In genomic region chr19:47909350-47909749, GRCh38 we compare ENCODE assay signal across 8 cellular contexts. TPM values are rescaled to one million over a fixed set of nuclear protein-coding genes. Genes with fewer than 3 reads are reported as not detected.
DNase-seq lines count a peak whose midpoint lies in the region; ATAC-seq and TF ChIP-seq lines count a peak whose summit lies in the region.
"Not testable (repeated sequence)": the region's sequence is repeated elsewhere in the genome, so short reads cannot be mapped to it uniquely, and the experiment has no call there.

No MANE protein-coding gene starts in this region.

- DNase-seq in H9; chondrocyte (ENCODE audit: low spot score): not testable (repeated sequence)
- peak; percentile 35 to 62 for DNase-seq in activated CD4-positive, alpha-beta T cell treated with anti-CD3 and anti-CD28 coated beads for 24 hours (ENCODE audit: low read depth in 2 of 2)
- peak; percentile 82 for DNase-seq in activated T-cell treated with anti-CD3 and anti-CD28 coated beads, Interleukin-2, amount 50 U/mL, for 48 hours
- peak; percentile 83 to 98 for DNase-seq in lower leg skin (ENCODE audit: low spot score in 2 of 2)
- DNase-seq in psoas muscle, result peak; percentile 63 to 80
- DNase-seq in stimulated activated CD8-positive, alpha-beta memory T cell treated with anti-CD3 and anti-CD28 coated beads, Interleukin-12 subunit alpha, Interleukin-12 subunit beta, amount 100 ng/mL, for 4 hours (ENCODE audit: low read depth), result peak; percentile 19
- DNase-seq in ureter (ENCODE audit: low spot score), result peak; percentile 86

- not testable (repeated sequence) for H3K27ac ChIP-seq in H9 (ENCODE audit: insufficient read length, low read depth, low read length); psoas muscle

- not testable (repeated sequence) for H3K27me3 Mint-ChIP-seq in H9 (ENCODE audit: low read depth); chondrocyte (ENCODE audit: low read depth)

- H2BK12ac ChIP-seq in H9 (ENCODE audit: insufficient read length, low read depth, low read length), result not testable (repeated sequence)

- no CpG with 5 or more reads among the region's 14 CpGs for WGBS in H9 (ENCODE audit: extremely low coverage, insufficient read length, low lambda C conversion rate)
- WGBS in lower leg skin, 2 donors, result 0 to 2% methylated on average over 5 to 6 of the region's 14 CpGs
- 0 to 4% (median 1%) methylated on average over 5 to 10 of the region's 14 CpGs for WGBS in psoas muscle, 3 donors

- H4K8ac ChIP-seq in H9 (replicated peaks; ENCODE audit: insufficient read length, low read depth, low read length), result not testable (repeated sequence)

- H3K4me1 Mint-ChIP-seq in H9; chondrocyte (ENCODE audit: low read depth): not testable (repeated sequence)

- H3K9me3 Mint-ChIP-seq in H9; chondrocyte (ENCODE audit: low read depth): not testable (repeated sequence)

- H2AK5ac ChIP-seq in H9 (ENCODE audit: insufficient read length, low read length), result not testable (repeated sequence)

- peak; percentile 62 for TF ChIP-seq CTCF in H9 (conservative IDR thresholded peaks at IDR 0.05)
- TF ChIP-seq CTCF in chondrocyte (IDR thresholded peaks at IDR 0.05), result peak; percentile 67
- TF ChIP-seq CTCF in lower leg skin (IDR thresholded peaks at IDR 0.05), result not testable (repeated sequence)
- peak; percentile 50 for TF ChIP-seq CTCF in psoas muscle (IDR thresholded peaks at IDR 0.05)

- ATAC-seq in psoas muscle, result not testable (repeated sequence)

- not testable (repeated sequence) for H4K20me1 ChIP-seq in H9 (ENCODE audit: control insufficient read depth, insufficient read depth, insufficient read length)

- not testable (repeated sequence) for H3K79me1 ChIP-seq in H9 (ENCODE audit: insufficient read depth, low read depth, low read length, poor library complexity, severe bottlenecking)

- H2AFZ ChIP-seq in H9 (ENCODE audit: low read length), result not testable (repeated sequence)

- not testable (repeated sequence) for H3K4me2 ChIP-seq in H9 (ENCODE audit: insufficient read depth, insufficient read length, low read length)

- not testable (repeated sequence) for H4K5ac ChIP-seq in H9 (ENCODE audit: insufficient read length, low read depth, low read length)

- not testable (repeated sequence) for TF ChIP-seq POLR2A in lower leg skin (IDR thresholded peaks at IDR 0.05)

- H2BK15ac ChIP-seq in H9 (ENCODE audit: low read depth, low read length), result not testable (repeated sequence)

- H3K36me3 ChIP-seq in psoas muscle (ENCODE audit: insufficient read depth in 1 of 2, low read depth in 1 of 2), result not testable (repeated sequence)

- intact Hi-C loops in lower leg skin (cut with DNase I; ENCODE audit: low total_unique reads); psoas muscle (cut with DNase I): not testable (repeated sequence)

- not testable (repeated sequence) for H4K91ac ChIP-seq in H9 (ENCODE audit: insufficient read length, low read depth, low read length)

- not testable (repeated sequence) for H3K4me3 ChIP-seq in lower leg skin (ENCODE audit: low read depth, poor library complexity, severe bottlenecking); psoas muscle

- not testable (repeated sequence) for H3K36me3 Mint-ChIP-seq in H9 (ENCODE audit: insufficient read depth in 1 of 3, low read depth in 3 of 3); chondrocyte (ENCODE audit: low read depth)

- not testable (repeated sequence) for H3K9me3 ChIP-seq in H9 (ENCODE audit: control insufficient read depth, low read depth, low read length); psoas muscle

- not testable (repeated sequence) for H3K9ac ChIP-seq in H9 (ENCODE audit: extremely low read depth, insufficient read length, low read length)

- H3K4ac ChIP-seq in H9 (ENCODE audit: low read depth, low read length), result not testable (repeated sequence)

- H2BK20ac ChIP-seq in H9 (ENCODE audit: low read depth, low read length, poor library complexity, severe bottlenecking), result not testable (repeated sequence)

- not testable (repeated sequence) for H2BK120ac ChIP-seq in H9 (ENCODE audit: low read depth, low read length, poor library complexity, severe bottlenecking)

- not testable (repeated sequence) for H3K4me1 ChIP-seq in H9 (ENCODE audit: insufficient read depth, low read length); psoas muscle

- not testable (repeated sequence) for H3K14ac ChIP-seq in H9 (ENCODE audit: insufficient read depth, low read length)

- not testable (repeated sequence) for H3K27ac Mint-ChIP-seq in H9; chondrocyte (ENCODE audit: unreplicated experiment)

- H2BK5ac ChIP-seq in H9 (ENCODE audit: insufficient read length, low read length), result not testable (repeated sequence)

- not testable (repeated sequence) for H3K4me3 Mint-ChIP-seq in H9; chondrocyte (ENCODE audit: unreplicated experiment)

- not testable (repeated sequence) for H3T11ph ChIP-seq in H9 (ENCODE audit: low read length)

- not testable (repeated sequence) for H3K23me2 ChIP-seq in H9 (ENCODE audit: insufficient read length, low read depth, low read length, poor library complexity, severe bottlenecking)

- H3K79me2 ChIP-seq in H9 (ENCODE audit: insufficient read depth, low read length), result not testable (repeated sequence)

- H3K18ac ChIP-seq in H9 (ENCODE audit: insufficient read length, low read depth, low read length), result not testable (repeated sequence)

- H3K56ac ChIP-seq in H9 (ENCODE audit: insufficient read length, low read depth, low read length), result not testable (repeated sequence)

- H3K23ac ChIP-seq in H9 (ENCODE audit: insufficient read length, low read depth, low read length), result not testable (repeated sequence)

- H3K27me3 ChIP-seq in H9 (ENCODE audit: insufficient read depth, low read length); psoas muscle (ENCODE audit: insufficient read depth in 3 of 3, low read length in 2 of 3): not testable (repeated sequence)

RNA-seq across cellular contexts. Expression of gene SULT2A1, which starts 23.2 kb away (rescaled TPM):
- total RNA-seq in H9 (2021) (not detected in 2 replicates), chondrocyte (not detected in 3 replicates), lower leg skin (not detected), psoas muscle (not detected), ureter (0.75 TPM)
- not detected for polyA plus RNA-seq in psoas muscle

RNA-seq across cellular contexts. Expression of gene TPRX2, which starts 50.3 kb away (rescaled TPM):
- total RNA-seq in H9 (2021) (not detected in 2 replicates), chondrocyte (not detected in 3 replicates), lower leg skin (not detected), psoas muscle (not detected), ureter (not detected)
- not detected for polyA plus RNA-seq in psoas muscle
